Comparison of ENCODE assay signal across 15 cellular contexts in the genomic region with DNA sequence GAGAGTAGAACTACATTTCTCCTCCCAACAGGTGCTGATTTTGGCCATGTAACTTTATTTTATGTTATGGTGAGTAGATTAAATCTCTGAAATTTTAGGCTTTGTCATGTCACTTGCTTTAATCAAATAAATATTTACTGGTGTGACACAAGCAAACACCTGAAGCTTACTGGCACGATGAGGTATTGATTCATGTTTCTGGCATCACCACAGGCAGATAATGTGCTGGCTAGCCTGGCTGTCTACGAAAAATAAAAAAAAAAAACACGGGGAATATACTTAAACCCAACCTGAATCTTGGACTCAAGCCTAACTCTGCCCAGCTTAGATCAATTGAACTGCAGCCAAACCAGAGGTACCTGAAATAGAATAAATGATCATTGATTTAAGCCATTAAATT.
"Had no signal": no experiment of that assay in that cellular context is flagged by ENCODE, and none has a peak within 500 bp of the region (broad histone marks: within the 10 kb centered on the region; RNA-seq: fewer than 3 reads in every experiment).

No MANE protein-coding gene starts in this region.

- H3K4me3 ChIP-seq: breast epithelium, gastrocnemius medialis, heart right ventricle, lung, right atrium auricular region, skin epidermis, tibial artery had no signal

- ATAC-seq: gastrocnemius medialis, heart right ventricle, left cardiac atrium had no signal

- H3K36me3 ChIP-seq: breast epithelium, gastrocnemius medialis, heart right ventricle, right atrium auricular region, tibial artery had no signal

- DNase-seq: activated CD4-positive, alpha-beta T cell treated with anti-CD3 and anti-CD28 coated beads, Interleukin-2, amount 50 U/mL, for 1 hour; activated CD8-positive, alpha-beta memory T cell treated with anti-CD3 and anti-CD28 coated beads for 24 hours; activated naive CD4-positive, alpha-beta T cell; activated naive CD8-positive, alpha-beta T cell treated with anti-CD3 and anti-CD28 coated beads, Interleukin-2, amount 10 ng/mL, durations not matched to agents 7 days and 5 days; aorta; gastrocnemius medialis; heart right ventricle; left cardiac atrium; stimulated activated CD4-positive, alpha-beta T cell treated with anti-CD3 and anti-CD28 coated beads, Interleukin-4, amount 100 ng/mL, for 24 hours; stimulated activated naive CD4-positive, alpha-beta T cell; tibial artery had no signal

- H3K27ac ChIP-seq: breast epithelium, gastrocnemius medialis, heart right ventricle, right atrium auricular region, skin epidermis, tibial artery had no signal

- H3K27me3 ChIP-seq: breast epithelium, gastrocnemius medialis, heart right ventricle, right atrium auricular region, tibial artery had no signal
